ENCODE assay signal across 23 cellular contexts in the genomic region with DNA sequence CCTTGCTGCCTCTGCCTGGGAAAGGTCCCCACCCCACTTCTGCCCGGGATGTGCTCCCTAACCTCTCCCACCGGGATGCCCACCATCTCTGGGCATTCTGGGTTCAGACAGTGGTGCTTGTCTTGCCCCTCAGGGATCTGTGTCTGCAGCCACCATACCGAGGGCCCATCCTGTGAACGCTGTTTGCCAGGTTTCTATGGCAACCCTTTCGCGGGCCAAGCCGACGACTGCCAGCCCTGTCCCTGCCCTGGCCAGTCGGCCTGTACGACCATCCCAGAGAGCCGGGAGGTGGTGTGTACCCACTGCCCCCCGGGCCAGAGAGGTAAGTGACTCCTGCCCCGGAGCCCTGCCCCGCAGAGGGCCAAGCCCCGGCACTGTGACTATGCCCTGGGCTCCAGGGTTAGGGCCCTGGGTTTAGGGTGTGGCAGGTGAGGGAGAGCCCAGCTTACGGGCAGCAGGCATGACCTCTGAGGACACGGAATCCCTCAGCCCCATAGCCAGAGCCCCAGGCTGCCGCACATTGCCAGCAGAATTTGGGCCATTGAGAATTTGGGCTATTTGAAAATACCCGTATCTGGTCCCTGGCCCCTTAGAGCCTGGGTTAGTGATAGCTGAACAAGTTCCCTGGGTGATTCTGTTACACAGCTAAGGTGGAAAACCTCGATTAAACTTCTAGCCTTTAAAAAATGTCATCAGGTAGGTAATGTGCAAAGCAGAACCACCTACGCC. TPM values are rescaled to one million over a fixed set of nuclear protein-coding genes. Genes with fewer than 3 reads are reported as not detected.
"Had no signal": no experiment of that assay in that cellular context is flagged by ENCODE, and none has a peak within 500 bp of the region (broad histone marks: within the 10 kb centered on the region; RNA-seq: fewer than 3 reads in every experiment).

No MANE protein-coding gene starts in this region.

- H3K27me3 ChIP-seq: neutrophil, right atrium auricular region, suprapubic skin had no signal

- H3K4me1 ChIP-seq: lower lobe of right lung, parathyroid adenoma, right atrium auricular region, suprapubic skin had no signal

- H3K4me1 Mint-ChIP-seq: naive thymus-derived CD8-positive, alpha-beta T cell; nephron progenitor cell; stimulated activated naive CD8-positive, alpha-beta T cell treated with anti-CD3 and anti-CD28 coated beads, Interleukin-15, amount 100 ng/mL, for 72 hours had no signal

- DNase-seq: dermis blood vessel endothelial cell; effector memory CD4-positive, alpha-beta T cell; erythroblast; left ventricle myocardium superior; lower lobe of right lung; naive thymus-derived CD8-positive, alpha-beta T cell; nephron progenitor cell; stimulated activated CD4-positive, alpha-beta T cell treated with anti-CD3 and anti-CD28 coated beads, Interleukin-12 subunit alpha, Interleukin-12 subunit beta, amount 100 ng/mL, for 4 hours; stimulated activated CD4-positive, alpha-beta T cell treated with anti-CD3 and anti-CD28 coated beads, Interleukin-1b, Interleukin-23, amount 100 ng/mL, for 48 hours; stimulated activated CD4-positive, alpha-beta T cell treated with anti-CD3 and anti-CD28 coated beads, Interleukin-4, amount 100 ng/mL, for 1 hour; stimulated activated CD8-positive, alpha-beta memory T cell treated with anti-CD3 and anti-CD28 coated beads, Interleukin-4, amount 100 ng/mL, for 48 hours; stimulated activated naive CD4-positive, alpha-beta T cell; stimulated activated naive CD8-positive, alpha-beta T cell treated with anti-CD3 and anti-CD28 coated beads, Interleukin-15, amount 100 ng/mL, for 72 hours had no signal

- H3K79me2 ChIP-seq: parathyroid adenoma had no signal

- H3K9me3 Mint-ChIP-seq: naive thymus-derived CD8-positive, alpha-beta T cell; nephron progenitor cell; stimulated activated naive CD8-positive, alpha-beta T cell treated with anti-CD3 and anti-CD28 coated beads, Interleukin-15, amount 100 ng/mL, for 72 hours; type B pancreatic cell had no signal

- H3K4me3 ChIP-seq: coronary artery, lower lobe of right lung, right atrium auricular region, smooth muscle cell, suprapubic skin had no signal

- H3K9ac ChIP-seq: parathyroid adenoma had no signal

- H3K4me3 Mint-ChIP-seq: naive thymus-derived CD8-positive, alpha-beta T cell; nephron progenitor cell; stimulated activated naive CD8-positive, alpha-beta T cell treated with anti-CD3 and anti-CD28 coated beads, Interleukin-15, amount 100 ng/mL, for 72 hours; type B pancreatic cell had no signal

- H3K9me3 ChIP-seq: lower lobe of right lung, neutrophil, right atrium auricular region, suprapubic skin had no signal

- H2AFZ ChIP-seq: parathyroid adenoma had no signal

- H3K27ac ChIP-seq: coronary artery, lower lobe of right lung, neutrophil, parathyroid adenoma, right atrium auricular region, suprapubic skin had no signal

- H3K4me2 ChIP-seq: smooth muscle cell had no signal

- H3K27me3 Mint-ChIP-seq: stimulated activated naive CD8-positive, alpha-beta T cell treated with anti-CD3 and anti-CD28 coated beads, Interleukin-15, amount 100 ng/mL, for 72 hours had no signal

- ATAC-seq: left ventricle myocardium superior; lower lobe of right lung; naive thymus-derived CD8-positive, alpha-beta T cell; sciatic nerve; stimulated activated naive CD8-positive, alpha-beta T cell treated with anti-CD3 and anti-CD28 coated beads, Interleukin-15, amount 100 ng/mL, for 72 hours had no signal

- H3K36me3 Mint-ChIP-seq: naive thymus-derived CD8-positive, alpha-beta T cell; type B pancreatic cell had no signal

- H3K36me3 ChIP-seq: lower lobe of right lung, neutrophil, right atrium auricular region, suprapubic skin had no signal

- H3K27ac Mint-ChIP-seq: naive thymus-derived CD8-positive, alpha-beta T cell; nephron progenitor cell; progenitor cell of endocrine pancreas; type B pancreatic cell had no signal

RNA-seq across cellular contexts. Expression of a gene that starts 35.3 kb away (rescaled TPM):
- total RNA-seq: naive thymus-derived CD8-positive, alpha-beta T cell had no signal
- polyA plus RNA-seq: naive thymus-derived CD8-positive, alpha-beta T cell had no signal

RNA-seq across cellular contexts. Expression of a gene that starts 52.1 kb away (rescaled TPM):
- polyA plus RNA-seq: keratinocyte had no signal
